Comparison of ENCODE assay signal across 15 cellular contexts in genomic region chr20:20709858-20710257, GRCh38. TPM values are rescaled to one million over a fixed set of nuclear protein-coding genes. Genes with fewer than 3 reads are reported as not detected.
A peak's percentile ranks its signal among the peaks of the same experiment; 100 is the strongest.
DNase-seq lines count a peak whose midpoint lies in the region; ATAC-seq and TF ChIP-seq lines count a peak whose summit lies in the region.
"Had no signal": no experiment of that assay in that cellular context is flagged by ENCODE, and none has a peak within 500 bp of the region (broad histone marks: within the 10 kb centered on the region; RNA-seq: fewer than 3 reads in every experiment).

No MANE protein-coding gene starts in this region.

- H3K27ac Mint-ChIP-seq in CD4-positive, alpha-beta memory T cell: peak overlapping the region in 4 of 7 donors; percentile 15 to 94 (median 62)
- peak overlapping the region; percentile 14 for H3K27ac Mint-ChIP-seq in T-helper 17 cell

- H3K4me1 Mint-ChIP-seq in CD4-positive, alpha-beta memory T cell: peaks cover 31 to 48% (median 42%) of the 10 kb centered on the region in 4 donors
- peaks cover 36% of the 10 kb centered on the region for H3K4me1 Mint-ChIP-seq in T-helper 17 cell

- H3K4me1 ChIP-seq in CD4-positive, alpha-beta memory T cell (ENCODE audit: insufficient read depth, low read length): peaks cover 17% of the 10 kb centered on the region
- H3K4me1 ChIP-seq in left lung: peaks cover 4 to 72% of the 10 kb centered on the region in 2 donors
- peaks cover 66 to 75% of the 10 kb centered on the region in 2 donors for H3K4me1 ChIP-seq in gastrocnemius medialis
- peaks cover 10% of the 10 kb centered on the region for H3K4me1 ChIP-seq in SJCRH30
- H3K4me1 ChIP-seq: breast epithelium had no signal

- no peak for TF ChIP-seq CTCF in left lung (IDR thresholded peaks at IDR 0.05)
- TF ChIP-seq CTCF in gastrocnemius medialis (IDR thresholded peaks at IDR 0.05 in 4 of 5, conservative IDR thresholded peaks at IDR 0.05 in 1 of 5): no peak

- no peak for TF ChIP-seq POLR2A in gastrocnemius medialis (IDR thresholded peaks at IDR 0.05)

- H3K4me3 Mint-ChIP-seq in CD4-positive, alpha-beta memory T cell: peak overlapping the region in 3 of 8 donors; percentile 2 to 95 (median 91)
- no peak overlapping the region for H3K4me3 Mint-ChIP-seq in T-helper 17 cell

- H3K4me3 ChIP-seq in CD4-positive, alpha-beta memory T cell (ENCODE audit: low read length in 2 of 2): no peak overlapping the region
- H3K4me3 ChIP-seq in left lung (peak overlapping the region in 1 of 2 donors; percentile 71), gastrocnemius medialis (peak overlapping the region; percentile 67 to 87 (median 82)), SJCRH30 (no peak overlapping the region)

- CTCF ChIA-PET in CD4-positive, alpha-beta memory T cell (lab: Charles Lee; ENCODE audit: partially characterized antibody): no interaction called here

- POLR2A ChIA-PET in CD4-positive, alpha-beta memory T cell (lab: Charles Lee; ENCODE audit: partially characterized antibody): no interaction called here

- DNase-seq in CD4-positive, alpha-beta memory T cell: no peak
- DNase-seq in T-helper 17 cell (no peak), left lung (no peak), gastrocnemius medialis (no peak), SJCRH30 (no peak)
- DNase-seq: activated CD4-positive, CD25-positive, alpha-beta regulatory T cell; AML-193; GOT3; NCI-H146; NCI-H345; NK-92 treated with Interleukin-12 subunit alpha and Interleukin-12 subunit beta, amount 100 ng/mL, for 24 hours; T-cell had no signal

- in situ Hi-C loops in gastrocnemius medialis (cut with MboI; ENCODE audit: low sequenced_read_pairs in 4 of 4): loop anchor here in 1 of 4 donors (25.0 kb wide), 1 partner anchor 427 kb away; the partner anchor contains the start of gene KIZ

- no peaks in the 10 kb centered on the region for H3K9me3 Mint-ChIP-seq in CD4-positive, alpha-beta memory T cell

- no peaks in the 10 kb centered on the region for H3K27me3 ChIP-seq in CD4-positive, alpha-beta memory T cell (ENCODE audit: insufficient read depth, low read length)
- H3K27me3 ChIP-seq in left lung (no peaks in the 10 kb centered on the region), gastrocnemius medialis (no peaks in the 10 kb centered on the region), SJCRH30 (no peaks in the 10 kb centered on the region)
- H3K27me3 ChIP-seq: breast epithelium had no signal

- H3K9me3 ChIP-seq in CD4-positive, alpha-beta memory T cell (ENCODE audit: control insufficient read depth in 1 of 2, low read length in 2 of 2): no peaks in the 10 kb centered on the region
- H3K9me3 ChIP-seq in T-helper 17 cell (ENCODE audit: control insufficient read depth, low read length, poor library complexity, severe bottlenecking) (no peaks in the 10 kb centered on the region), left lung (no peaks in the 10 kb centered on the region), gastrocnemius medialis (no peaks in the 10 kb centered on the region), SJCRH30 (replicated peaks) (no peaks in the 10 kb centered on the region)
- H3K9me3 ChIP-seq: breast epithelium had no signal

- no peak overlapping the region for H3K27ac ChIP-seq in CD4-positive, alpha-beta memory T cell (ENCODE audit: low read depth, low read length)
- H3K27ac ChIP-seq in left lung (peak overlapping the region; percentile 95 to 96), gastrocnemius medialis (peak overlapping the region; percentile 94 to 98 (median 97)), SJCRH30 (no peak overlapping the region)

- H3K36me3 Mint-ChIP-seq in CD4-positive, alpha-beta memory T cell: peaks cover 9 to 11% of the 10 kb centered on the region in 2 donors
- H3K36me3 Mint-ChIP-seq in T-helper 17 cell (ENCODE audit: low read depth): no peaks in the 10 kb centered on the region

- no peaks in the 10 kb centered on the region for H3K36me3 ChIP-seq in CD4-positive, alpha-beta memory T cell (ENCODE audit: insufficient read depth, low read length)
- no peaks in the 10 kb centered on the region for H3K36me3 ChIP-seq in left lung
- H3K36me3 ChIP-seq in gastrocnemius medialis: no peaks in the 10 kb centered on the region
- H3K36me3 ChIP-seq in SJCRH30: no peaks in the 10 kb centered on the region
- H3K36me3 ChIP-seq: breast epithelium had no signal

- intact Hi-C loops in CD4-positive, alpha-beta memory T cell (cut with micrococcal nuclease): loop anchor here (5.0 to 10.0 kb wide), 4 partner anchors 417 to 1918 kb away; partner anchors contain the start of genes KIZ and NAA20
- intact Hi-C loops in left lung (cut with DNase I): no loop called here
- intact Hi-C loops in gastrocnemius medialis (cut with DNase I; ENCODE audit: low total_unique reads): loop anchor here (10.0 kb wide), 2 partner anchors 495 to 635 kb away; no protein-coding TSS in a partner anchor

- no peaks in the 10 kb centered on the region for H3K27me3 Mint-ChIP-seq in CD4-positive, alpha-beta memory T cell
- no peaks in the 10 kb centered on the region for H3K27me3 Mint-ChIP-seq in T-helper 17 cell
- H3K27me3 Mint-ChIP-seq: T-cell had no signal

- ATAC-seq in T-helper 17 cell: no peak
- no peak for ATAC-seq in left lung
- no peak for ATAC-seq in gastrocnemius medialis
- no peak for ATAC-seq in HG03045 (IDR thresholded peaks at IDR 0.05; ENCODE audit: unreplicated experiment)
- ATAC-seq in HG03469 (IDR thresholded peaks at IDR 0.05; ENCODE audit: unreplicated experiment): no peak
- ATAC-seq: T-cell had no signal

RNA-seq across cellular contexts. Expression of gene RALGAPA2, which starts 2.6 kb away (rescaled TPM):
- total RNA-seq in CD4-positive, alpha-beta memory T cell: 10 to 100 TPM; 33.6 to 36.3 TPM
- polyA plus RNA-seq in CD4-positive, alpha-beta memory T cell: 1 to 10 TPM; 1.6 to 9.3 TPM
- total RNA-seq in T-helper 17 cell (10 to 100 TPM; 27.8 to 29.5 TPM), left lung (10 to 100 TPM; 55.4 to 79.8 TPM), gastrocnemius medialis (10 to 100 TPM; 43.2 to 56.9 (median 52.0) TPM)
- 23.0 and 25.1 TPM in 2 replicates for total RNA-seq in SJCRH30 (2014; rRNA removed; shearing (Covaris generic))

Comparison
In these comparisons a context has a peak if more than half of its experiments do, and no peak if none do; other contexts are left out.
1. H3K27ac ChIP-seq: peak in left lung (2 of 2) and gastrocnemius medialis (4 of 4); none in CD4-positive, alpha-beta memory T cell (single experiment) and SJCRH30 (single experiment).
2. H3K4me3 ChIP-seq: peak in gastrocnemius medialis (4 of 4); none in CD4-positive, alpha-beta memory T cell (0 of 2) and SJCRH30 (single experiment).
3. intact Hi-C loops: an anchor here in CD4-positive, alpha-beta memory T cell (5.0 to 10.0 kb wide) and gastrocnemius medialis (10.0 kb wide); none called in left lung.